In genomic region chr6:127026247-127026646, GRCh38 we compare ENCODE assay signal across 18 cellular contexts.
A peak's percentile ranks its signal among the peaks of the same experiment; 100 is the strongest.
DNase-seq lines count a peak whose midpoint lies in the region; ATAC-seq and TF ChIP-seq lines count a peak whose summit lies in the region.
"Had no signal": no experiment of that assay in that cellular context is flagged by ENCODE, and none has a peak within 500 bp of the region (broad histone marks: within the 10 kb centered on the region; RNA-seq: fewer than 3 reads in every experiment).

No MANE protein-coding gene starts in this region.

- no peaks in the 10 kb centered on the region for H3K27me3 Mint-ChIP-seq in type B pancreatic cell
- H3K27me3 Mint-ChIP-seq: activated CD4-positive, alpha-beta memory T cell treated with anti-CD3 and anti-CD28 coated beads, Interleukin-2, amount 10 ng/mL, durations not matched to agents 7 days and 5 days; activated naive CD8-positive, alpha-beta T cell; dendritic cell treated with granulocyte-macrophage colony-stimulating factor and Interleukin-4, amounts not matched to agents 40 ng/mL and 50 ng/mL, for 4 days had no signal

- no peak overlapping the region for H3K4me3 ChIP-seq in RWPE2 (ENCODE audit: severe bottlenecking)
- H3K4me3 ChIP-seq: lung, pancreas had no signal

- H3K27me3 ChIP-seq in RWPE2 (ENCODE audit: insufficient read depth, poor library complexity, severe bottlenecking) (no peaks in the 10 kb centered on the region), foreskin keratinocyte (peaks cover 12% of the 10 kb centered on the region)

- no peaks in the 10 kb centered on the region for H3K36me3 ChIP-seq in RWPE2 (ENCODE audit: low read depth)
- H3K36me3 ChIP-seq: pancreas had no signal

- H3K36me3 Mint-ChIP-seq in type B pancreatic cell: peaks cover 3% of the 10 kb centered on the region
- H3K36me3 Mint-ChIP-seq: activated naive CD8-positive, alpha-beta T cell had no signal

- H3K4me1 ChIP-seq in RWPE2 (ENCODE audit: insufficient read depth, poor library complexity, severe bottlenecking) (peaks cover 9% of the 10 kb centered on the region), foreskin keratinocyte (peaks cover 4% of the 10 kb centered on the region)

- H3K9me3 ChIP-seq in RWPE2 (ENCODE audit: severe bottlenecking): no peaks in the 10 kb centered on the region
- H3K9me3 ChIP-seq: pancreas had no signal

- peak overlapping the region; percentile 0 for H3K4me3 Mint-ChIP-seq in type B pancreatic cell
- H3K4me3 Mint-ChIP-seq: activated CD4-positive, alpha-beta memory T cell treated with anti-CD3 and anti-CD28 coated beads, Interleukin-2, amount 10 ng/mL, durations not matched to agents 7 days and 5 days; activated naive CD8-positive, alpha-beta T cell; activated T-cell treated with anti-CD3 and anti-CD28 coated beads, Interleukin-2, amount 50 U/mL, for 4 hours; B cell; dendritic cell treated with granulocyte-macrophage colony-stimulating factor and Interleukin-4, amounts not matched to agents 40 ng/mL and 50 ng/mL, for 4 days; T-helper 1 cell treated with Interleukin-12 subunit alpha and Interleukin-12 subunit beta and Interleukin-4 antibody, amounts not matched to agents 30 μg/mL and 1 μg/mL, for 36 hours had no signal

- H3K27ac ChIP-seq in RWPE2 (ENCODE audit: poor library complexity, severe bottlenecking): no peak overlapping the region
- H3K27ac ChIP-seq in foreskin keratinocyte: no peak overlapping the region
- H3K27ac ChIP-seq: pancreas had no signal

- DNase-seq in HPDE6-E6E7 (ENCODE audit: extremely low spot score) (peak; percentile 17), RWPE2 (ENCODE audit: low spot score) (no peak), foreskin keratinocyte (peak; percentile 71 to 90), type B pancreatic cell (ENCODE audit: extremely low spot score, unreplicated experiment) (no peak), NCI-H2081 (lab: John Stamatoyannopoulos, UW) (no peak), NCI-H748 (lab: John Stamatoyannopoulos, UW; ENCODE audit: unreplicated experiment) (no peak)
- DNase-seq: activated CD4-positive, alpha-beta memory T cell treated with anti-CD3 and anti-CD28 coated beads, Interleukin-2, amount 10 ng/mL, durations not matched to agents 7 days and 5 days; activated T-cell treated with anti-CD3 and anti-CD28 coated beads, Interleukin-2, amount 50 U/mL, for 4 hours; NCI-H2081 treated with DMSO at 0.1 percent for 48 hours; NCI-H524; pancreas; SIG-M5 had no signal

- no peak overlapping the region for H3K27ac Mint-ChIP-seq in type B pancreatic cell
- H3K27ac Mint-ChIP-seq: activated CD4-positive, alpha-beta memory T cell treated with anti-CD3 and anti-CD28 coated beads, Interleukin-2, amount 10 ng/mL, durations not matched to agents 7 days and 5 days; activated naive CD8-positive, alpha-beta T cell; B cell; dendritic cell treated with granulocyte-macrophage colony-stimulating factor and Interleukin-4, amounts not matched to agents 40 ng/mL and 50 ng/mL, for 4 days; T-helper 1 cell treated with Interleukin-12 subunit alpha and Interleukin-12 subunit beta and Interleukin-4 antibody, amounts not matched to agents 30 μg/mL and 1 μg/mL, for 36 hours had no signal

- peaks cover 23% of the 10 kb centered on the region for H3K4me1 Mint-ChIP-seq in type B pancreatic cell (ENCODE audit: unreplicated experiment)
- H3K4me1 Mint-ChIP-seq: activated CD4-positive, alpha-beta memory T cell treated with anti-CD3 and anti-CD28 coated beads, Interleukin-2, amount 10 ng/mL, durations not matched to agents 7 days and 5 days; B cell had no signal

- no peak for TF ChIP-seq CTCF in RWPE2 (IDR thresholded peaks at IDR 0.05; ENCODE audit: poor library complexity, severe bottlenecking)
- TF ChIP-seq CTCF in foreskin keratinocyte (conservative IDR thresholded peaks at IDR 0.05): no peak
- TF ChIP-seq CTCF in type B pancreatic cell (conservative IDR thresholded peaks at IDR 0.05): no peak

- ATAC-seq in RWPE2 (ENCODE audit: low read depth): peak; percentile 91
- peak; percentile 93 for ATAC-seq in foreskin keratinocyte
- ATAC-seq in GM19324 (IDR thresholded peaks at IDR 0.05; ENCODE audit: low FRiP score, unreplicated experiment): no peak
- ATAC-seq: activated T-cell treated with anti-CD3 and anti-CD28 coated beads, Interleukin-2, amount 50 U/mL, for 4 hours; pancreas had no signal

- no peaks in the 10 kb centered on the region for H3K9me3 Mint-ChIP-seq in type B pancreatic cell
- H3K9me3 Mint-ChIP-seq: activated CD4-positive, alpha-beta memory T cell treated with anti-CD3 and anti-CD28 coated beads, Interleukin-2, amount 10 ng/mL, durations not matched to agents 7 days and 5 days; activated T-cell treated with anti-CD3 and anti-CD28 coated beads, Interleukin-2, amount 50 U/mL, for 4 hours; dendritic cell treated with granulocyte-macrophage colony-stimulating factor and Interleukin-4, amounts not matched to agents 40 ng/mL and 50 ng/mL, for 4 days; T-helper 1 cell treated with Interleukin-12 subunit alpha and Interleukin-12 subunit beta and Interleukin-4 antibody, amounts not matched to agents 30 μg/mL and 1 μg/mL, for 36 hours had no signal

Comparison
In these comparisons a context has a peak if more than half of its experiments do, and no peak if none do; other contexts are left out.
1. DNase-seq: peak in HPDE6-E6E7 (single experiment) and foreskin keratinocyte (2 of 2); none in RWPE2 (single experiment), type B pancreatic cell (single experiment), NCI-H2081 (0 of 2) and NCI-H748 (single experiment).